1 cellular context compared by ENCODE assay signal in the genomic region with DNA sequence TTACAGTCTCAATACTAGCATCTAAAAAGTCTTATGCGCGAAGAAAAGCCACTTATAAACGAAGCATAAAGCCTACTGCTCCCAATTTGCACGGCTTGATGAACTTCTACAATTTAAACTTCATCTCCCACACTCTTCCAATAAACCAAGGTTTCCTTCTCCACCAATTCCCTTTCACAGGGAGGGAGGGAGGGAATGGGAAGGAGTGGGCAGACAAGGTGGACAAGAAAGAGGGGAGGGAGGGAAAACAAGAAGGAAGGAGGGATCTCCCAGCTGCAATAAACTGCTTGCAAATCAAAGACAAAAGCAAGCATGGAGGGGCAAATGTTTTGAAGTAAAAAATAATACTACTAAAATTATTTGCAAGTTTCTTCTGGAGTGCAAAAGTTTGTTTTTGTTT.
TF ChIP-seq lines count a peak whose summit lies in the region.

No MANE protein-coding gene starts in this region.

TF ChIP-seq in A549, 52 proteins besides CTCF, POLR2A, EP300 and RAD21 (continued from another document):
- TF ChIP-seq, protein P1, sequence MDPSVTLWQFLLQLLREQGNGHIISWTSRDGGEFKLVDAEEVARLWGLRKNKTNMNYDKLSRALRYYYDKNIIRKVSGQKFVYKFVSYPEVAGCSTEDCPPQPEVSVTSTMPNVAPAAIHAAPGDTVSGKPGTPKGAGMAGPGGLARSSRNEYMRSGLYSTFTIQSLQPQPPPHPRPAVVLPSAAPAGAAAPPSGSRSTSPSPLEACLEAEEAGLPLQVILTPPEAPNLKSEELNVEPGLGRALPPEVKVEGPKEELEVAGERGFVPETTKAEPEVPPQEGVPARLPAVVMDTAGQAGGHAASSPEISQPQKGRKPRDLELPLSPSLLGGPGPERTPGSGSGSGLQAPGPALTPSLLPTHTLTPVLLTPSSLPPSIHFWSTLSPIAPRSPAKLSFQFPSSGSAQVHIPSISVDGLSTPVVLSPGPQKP (IDR thresholded peaks at IDR 0.05; ENCODE audit: low read depth, low read length) = no peak
- TF ChIP-seq USF2 (IDR thresholded peaks at IDR 0.05) = no peak
- TF ChIP-seq CEBPB (IDR thresholded peaks at IDR 0.05) = no peak
- no peak for TF ChIP-seq EHF (CRISPR knock-in tag; IDR thresholded peaks at IDR 0.05)
- TF ChIP-seq, protein P2, sequence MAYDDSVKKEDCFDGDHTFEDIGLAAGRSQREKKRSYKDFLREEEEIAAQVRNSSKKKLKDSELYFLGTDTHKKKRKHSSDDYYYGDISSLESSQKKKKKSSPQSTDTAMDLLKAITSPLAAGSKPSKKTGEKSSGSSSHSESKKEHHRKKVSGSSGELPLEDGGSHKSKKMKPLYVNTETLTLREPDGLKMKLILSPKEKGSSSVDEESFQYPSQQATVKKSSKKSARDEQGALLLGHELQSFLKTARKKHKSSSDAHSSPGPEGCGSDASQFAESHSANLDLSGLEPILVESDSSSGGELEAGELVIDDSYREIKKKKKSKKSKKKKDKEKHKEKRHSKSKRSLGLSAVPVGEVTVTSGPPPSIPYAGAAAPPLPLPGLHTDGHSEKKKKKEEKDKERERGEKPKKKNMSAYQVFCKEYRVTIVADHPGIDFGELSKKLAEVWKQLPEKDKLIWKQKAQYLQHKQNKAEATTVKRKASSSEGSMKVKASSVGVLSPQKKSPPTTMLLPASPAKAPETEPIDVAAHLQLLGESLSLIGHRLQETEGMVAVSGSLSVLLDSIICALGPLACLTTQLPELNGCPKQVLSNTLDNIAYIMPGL (CRISPR knock-in tag; IDR thresholded peaks at IDR 0.05; ENCODE audit: borderline replicate concordance) = no peak
- no peak for TF ChIP-seq ZSCAN20 (CRISPR knock-in tag; IDR thresholded peaks at IDR 0.05)
- no peak for TF ChIP-seq REST (IDR thresholded peaks at IDR 0.05)
- no peak for TF ChIP-seq SMC3 (IDR thresholded peaks at IDR 0.05)
